In genomic region chr2:43391877-43392214, GRCh38 we compare ENCODE assay signal across 15 cellular contexts.
DNase-seq lines count a peak whose midpoint lies in the region; ATAC-seq, FAIRE-seq and TF ChIP-seq lines count a peak whose summit lies in the region.
"Had no signal": no experiment of that assay in that cellular context is flagged by ENCODE, and none has a peak within 500 bp of the region (broad histone marks: within the 10 kb centered on the region; RNA-seq: fewer than 3 reads in every experiment).

No MANE protein-coding gene starts in this region.

- ATAC-seq in heart right ventricle: peak in 4 of 8 donors; percentile 10 to 30 (median 17)
- ATAC-seq in HG02588 (IDR thresholded peaks at IDR 0.05; ENCODE audit: unreplicated experiment): no peak
- no peak for ATAC-seq in GM21381 (IDR thresholded peaks at IDR 0.05; ENCODE audit: unreplicated experiment)
- ATAC-seq: natural killer cell treated with Interleukin-12 subunit alpha and Interleukin-12 subunit beta and Interleukin-15 and Interleukin-18, amount 100 ng/mL, for 72 hours had no signal

- H3K79me2 ChIP-seq in astrocyte (ENCODE audit: insufficient read depth, low read length): no peaks in the 10 kb centered on the region

- H3K27ac ChIP-seq in astrocyte (ENCODE audit: low read depth, low read length) (no peak overlapping the region), heart right ventricle (peak overlapping the region in 6 of 10 donors; percentile 20 to 61 (median 34)), tibial nerve (no peak overlapping the region)
- H3K27ac ChIP-seq: BLaER1 treated with 17β-estradiol and CSF1 and Interleukin-3, amounts not matched to agents 10 nM and 100 nM; SJCRH30; WERI-Rb-1 had no signal

- H3K4me1 ChIP-seq in astrocyte (ENCODE audit: insufficient read depth, low read length) (peaks cover 6% of the 10 kb centered on the region), heart right ventricle (peaks cover 0 to 37% (median 18%) of the 10 kb centered on the region in 9 donors), skeletal muscle satellite cell (ENCODE audit: control insufficient read depth, insufficient read depth, low read length) (peaks cover 38% of the 10 kb centered on the region), tibial nerve (peaks cover 0 to 37% (median 10%) of the 10 kb centered on the region in 4 donors)

- peak; percentile 69 for DNase-seq in GM06990 (ENCODE audit: extremely low read depth, insufficient read length)
- DNase-seq in astrocyte (ENCODE audit: low read depth): peak; percentile 52
- DNase-seq in heart right ventricle: no peak
- no peak for DNase-seq in tibial nerve (ENCODE audit: low spot score in 2 of 2)
- no peak for DNase-seq in COR-L47 (lab: John Stamatoyannopoulos, UW)
- DNase-seq: amygdala; NCI-H526; SJCRH30; stimulated activated CD4-positive, alpha-beta T cell treated with anti-CD3 and anti-CD28 coated beads, Interleukin-15, amount 100 ng/mL, for 24 hours; WERI-Rb-1 had no signal

- TF ChIP-seq CTCF in GM06990 (IDR thresholded peaks at IDR 0.05; ENCODE audit: insufficient read depth, low read length, poor library complexity, severe bottlenecking): no peak
- no peak for TF ChIP-seq CTCF in astrocyte (IDR thresholded peaks at IDR 0.05; ENCODE audit: insufficient read depth, low read depth, low read length)
- TF ChIP-seq CTCF in heart right ventricle (IDR thresholded peaks at IDR 0.05): no peak
- no peak for TF ChIP-seq CTCF in tibial nerve (IDR thresholded peaks at IDR 0.05)

- peaks cover 8% of the 10 kb centered on the region for H4K20me1 ChIP-seq in astrocyte (ENCODE audit: insufficient read depth, low read length)
- H4K20me1 ChIP-seq: BLaER1 treated with 17β-estradiol and CSF1 and Interleukin-3, amounts not matched to agents 10 nM and 100 nM had no signal

- H3K36me3 Mint-ChIP-seq in astrocyte (ENCODE audit: low read depth, unreplicated experiment): peaks cover 6% of the 10 kb centered on the region

- H3K9me3 Mint-ChIP-seq in astrocyte (ENCODE audit: unreplicated experiment): no peaks in the 10 kb centered on the region
- H3K9me3 Mint-ChIP-seq: natural killer cell treated with Interleukin-12 subunit alpha and Interleukin-12 subunit beta and Interleukin-15 and Interleukin-18, amount 100 ng/mL, for 72 hours had no signal

- no peak for FAIRE-seq in astrocyte (lab: Jason Lieb, UNC)

- H3K36me3 ChIP-seq in GM06990 (ENCODE audit: control insufficient read depth, insufficient read depth, low read length) (peaks cover 2% of the 10 kb centered on the region), astrocyte (ENCODE audit: insufficient read depth, low read length) (no peaks in the 10 kb centered on the region), heart right ventricle (peaks cover 0 to 27% (median 2%) of the 10 kb centered on the region in 9 donors), skeletal muscle satellite cell (ENCODE audit: insufficient read depth, low read length) (peaks cover 2% of the 10 kb centered on the region), tibial nerve (peaks cover 0 to 12% (median 0%) of the 10 kb centered on the region in 3 donors)

- H3K27me3 ChIP-seq in GM06990 (replicated peaks; ENCODE audit: control insufficient read depth, insufficient read depth, low read length) (no peaks in the 10 kb centered on the region), astrocyte (ENCODE audit: insufficient read depth, low read length) (no peaks in the 10 kb centered on the region), heart right ventricle (no peaks in the 10 kb centered on the region), skeletal muscle satellite cell (ENCODE audit: control insufficient read depth, insufficient read depth, low read length) (no peaks in the 10 kb centered on the region), tibial nerve (no peaks in the 10 kb centered on the region)
- H3K27me3 ChIP-seq: BLaER1 treated with 17β-estradiol and CSF1 and Interleukin-3, amounts not matched to agents 10 nM and 100 nM; SJCRH30 had no signal

- H3K4me1 Mint-ChIP-seq in astrocyte (ENCODE audit: low read depth, unreplicated experiment): peaks cover 8% of the 10 kb centered on the region

- H3K4me2 ChIP-seq in astrocyte (ENCODE audit: low read length) (no peak overlapping the region), skeletal muscle satellite cell (ENCODE audit: low read length) (peak overlapping the region; percentile 49)

- no peaks in the 10 kb centered on the region for H3K27me3 Mint-ChIP-seq in astrocyte (ENCODE audit: low read depth, unreplicated experiment)
- H3K27me3 Mint-ChIP-seq: natural killer cell treated with Interleukin-12 subunit alpha and Interleukin-12 subunit beta and Interleukin-15 and Interleukin-18, amount 100 ng/mL, for 72 hours had no signal

- intact Hi-C loops in heart right ventricle (cut with DNase I): loop anchor here in 1 of 10 donors (10.0 kb wide), 1 partner anchor 57 kb away; no protein-coding TSS in a partner anchor

- no peak overlapping the region for H3K27ac Mint-ChIP-seq in astrocyte (ENCODE audit: unreplicated experiment)
- H3K27ac Mint-ChIP-seq: natural killer cell treated with Interleukin-12 subunit alpha and Interleukin-12 subunit beta and Interleukin-15 and Interleukin-18, amount 100 ng/mL, for 72 hours had no signal

- no peaks in the 10 kb centered on the region for H3K9me3 ChIP-seq in astrocyte (ENCODE audit: insufficient read depth, low read depth, low read length)
- H3K9me3 ChIP-seq in heart right ventricle: no peaks in the 10 kb centered on the region
- H3K9me3 ChIP-seq in skeletal muscle satellite cell (replicated peaks; ENCODE audit: low read length): no peaks in the 10 kb centered on the region
- no peaks in the 10 kb centered on the region for H3K9me3 ChIP-seq in tibial nerve
- H3K9me3 ChIP-seq: SJCRH30 had no signal

- H2AFZ ChIP-seq in astrocyte (ENCODE audit: low read depth, low read length): no peak overlapping the region

- H3K4me3 ChIP-seq in GM06990 (replicated peaks; ENCODE audit: low read depth, low read length) (no peak overlapping the region), astrocyte (ENCODE audit: insufficient read depth, low read depth, low read length) (no peak overlapping the region), heart right ventricle (no peak overlapping the region), skeletal muscle satellite cell (ENCODE audit: low read length) (peak overlapping the region; percentile 11), tibial nerve (no peak overlapping the region)
- H3K4me3 ChIP-seq: BLaER1 treated with 17β-estradiol and CSF1 and Interleukin-3, amounts not matched to agents 10 nM and 100 nM; SJCRH30 had no signal

- TF ChIP-seq EP300 in tibial nerve (IDR thresholded peaks at IDR 0.05): no peak

- 61 to 75% methylated on average over 4 of the region's 4 CpGs for WGBS in heart right ventricle, 2 donors
- 30 to 36% methylated on average over 4 of the region's 4 CpGs for WGBS in tibial nerve, 2 donors

- no peak overlapping the region for H3K4me3 Mint-ChIP-seq in astrocyte (ENCODE audit: unreplicated experiment)
- H3K4me3 Mint-ChIP-seq: natural killer cell treated with Interleukin-12 subunit alpha and Interleukin-12 subunit beta and Interleukin-15 and Interleukin-18, amount 100 ng/mL, for 72 hours had no signal

- H3K9ac ChIP-seq in astrocyte (ENCODE audit: low read length): no peak overlapping the region
- no peak overlapping the region for H3K9ac ChIP-seq in skeletal muscle satellite cell (ENCODE audit: low read depth, low read length)
- H3K9ac ChIP-seq: BLaER1 treated with 17β-estradiol and CSF1 and Interleukin-3, amounts not matched to agents 10 nM and 100 nM had no signal

- no peak for TF ChIP-seq POLR2A in tibial nerve (IDR thresholded peaks at IDR 0.05)

Comparison
In these comparisons a context has a peak if more than half of its experiments do, and no peak if none do; other contexts are left out.
1. DNase-seq: peak in GM06990 (single experiment) and astrocyte (single experiment); none in heart right ventricle (0 of 2), tibial nerve (0 of 2) and COR-L47 (single experiment).
2. H3K27ac ChIP-seq: peak in heart right ventricle (6 of 10); none in astrocyte (single experiment) and tibial nerve (0 of 4).